ENCODE assay signal across 8 cellular contexts in genomic region chr14:103562135-103562384, GRCh38. TPM values are rescaled to one million over a fixed set of nuclear protein-coding genes. Genes with fewer than 3 reads are reported as not detected.
DNase-seq lines count a peak whose midpoint lies in the region; ATAC-seq and TF ChIP-seq lines count a peak whose summit lies in the region.

No MANE protein-coding gene starts in this region.

- H3K4me1 ChIP-seq in heart right ventricle: peaks cover 10 to 87% (median 64%) of the 10 kb centered on the region in 9 donors

- TF ChIP-seq CTCF in WI38 (IDR thresholded peaks at IDR 0.05; ENCODE audit: low read depth, low read length) (no peak), heart right ventricle (IDR thresholded peaks at IDR 0.05) (no peak)

- H3K4me3 ChIP-seq in WI38 (ENCODE audit: low read depth, low read length) (peak overlapping the region; percentile 94), heart right ventricle (peak overlapping the region; percentile 92 to 100 (median 99)), skin epidermis (peak overlapping the region; percentile 78 to 99 (median 97))

- 0 to 2% methylated on average over 24 of the region's 24 CpGs for WGBS in heart right ventricle, 2 donors

- peak; percentile 65 for DNase-seq in ELR (ENCODE audit: low read depth)
- peak; percentile 52 to 57 for DNase-seq in heart right ventricle
- no peak for DNase-seq in AG20443 (ENCODE audit: low spot score)
- no peak for DNase-seq in DMS153 (lab: John Stamatoyannopoulos, UW)
- no peak for DNase-seq in NCI-H510A (lab: John Stamatoyannopoulos, UW)

- no peaks in the 10 kb centered on the region for H3K9me3 ChIP-seq in heart right ventricle

- ATAC-seq in HG02642 (IDR thresholded peaks at IDR 0.05; ENCODE audit: poor library complexity, unreplicated experiment) (peak; percentile 34), heart right ventricle (peak in 4 of 8 donors; percentile 63 to 76 (median 71))

- H3K36me3 ChIP-seq in heart right ventricle: peaks cover 0 to 49% (median 17%) of the 10 kb centered on the region in 9 donors

- intact Hi-C loops in heart right ventricle (cut with DNase I): loop anchor here in 3 of 10 donors (10.0 kb wide), 3 partner anchors 123 to 413 kb away; no protein-coding TSS in a partner anchor

- H3K27me3 ChIP-seq in heart right ventricle: no peaks in the 10 kb centered on the region

- H3K27ac ChIP-seq in heart right ventricle (peak overlapping the region; percentile 92 to 100 (median 98)), skin epidermis (peak overlapping the region; percentile 92 to 99 (median 96))

RNA-seq across cellular contexts. Expression of gene BAG5, which starts 0.4 kb away (rescaled TPM):
- total RNA-seq in heart right ventricle: 10 to 100 TPM; 14.0 to 19.7 (median 16.8) TPM
- 1 to 10 TPM; 5.0 to 9.9 TPM for polyA plus RNA-seq in heart right ventricle

RNA-seq across cellular contexts. Expression of gene COA8, which starts 0.7 kb away (rescaled TPM):
- 10 to 100 TPM; 33.3 to 53.9 (median 40.3) TPM for total RNA-seq in heart right ventricle
- polyA plus RNA-seq in heart right ventricle: 100 to 1,000 TPM in 1 of 2 donors, 10 to 100 TPM in 1; 51.6 to 141 TPM

RNA-seq across cellular contexts. Expression of gene TRMT61A, which starts 33.1 kb away (rescaled TPM):
- total RNA-seq in heart right ventricle: 1 to 10 TPM; 2.9 to 7.5 (median 3.8) TPM
- 10 to 100 TPM in 1 of 2 donors, 1 to 10 TPM in 1; 8.6 to 14.7 TPM for polyA plus RNA-seq in heart right ventricle

RNA-seq across cellular contexts. Expression of gene CKB, which starts 39.4 kb away (rescaled TPM):
- total RNA-seq in heart right ventricle: 100 to 1,000 TPM; 273 to 896 (median 534) TPM
- polyA plus RNA-seq in heart right ventricle: 1,000 to 10,000 TPM in 1 of 2 donors, 100 to 1,000 TPM in 1; 717 to 1,062 TPM

Comparison
In these comparisons a context has a peak if more than half of its experiments do, and no peak if none do; other contexts are left out.
1. DNase-seq: peak in ELR (single experiment) and heart right ventricle (2 of 2); none in AG20443 (single experiment), DMS153 (single experiment) and NCI-H510A (single experiment).
2. Peak in every context shown above with its lines, with median percentiles within 50 percentile points of each other: H3K4me3 ChIP-seq.